13 cellular contexts compared by ENCODE assay signal in the genomic region with DNA sequence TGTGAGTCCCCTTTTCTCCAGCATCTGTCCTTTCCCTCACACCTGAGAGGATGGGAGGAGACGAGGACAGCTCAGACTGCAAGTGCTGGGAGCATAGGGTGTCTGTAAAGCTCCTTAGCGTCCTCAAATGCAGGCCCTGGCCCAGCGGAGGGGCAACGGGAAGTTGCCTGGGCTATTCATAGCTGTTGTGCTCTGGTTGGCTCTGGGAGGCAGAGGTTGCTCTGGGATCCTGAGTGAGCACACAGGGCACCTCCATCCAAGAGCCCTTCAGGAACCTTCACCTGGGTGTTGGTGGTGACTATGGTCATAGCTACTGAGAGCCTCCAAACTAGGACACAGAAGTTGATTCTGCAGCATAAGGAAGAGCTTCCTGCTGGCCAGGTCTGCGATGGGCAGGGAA. TPM values are rescaled to one million over a fixed set of nuclear protein-coding genes. Genes with fewer than 3 reads are reported as not detected.
A peak's percentile ranks its signal among the peaks of the same experiment; 100 is the strongest.
DNase-seq lines count a peak whose midpoint lies in the region; ATAC-seq and TF ChIP-seq lines count a peak whose summit lies in the region.
"Had no signal": no experiment of that assay in that cellular context is flagged by ENCODE, and none has a peak within 500 bp of the region (broad histone marks: within the 10 kb centered on the region; RNA-seq: fewer than 3 reads in every experiment).

No MANE protein-coding gene starts in this region.

- peaks cover 60% of the 10 kb centered on the region for H3K27me3 Mint-ChIP-seq in activated naive CD8-positive, alpha-beta T cell treated with anti-CD3 and anti-CD28 coated beads for 36 hours
- H3K27me3 Mint-ChIP-seq in activated naive CD8-positive, alpha-beta T cell treated with anti-CD3 and anti-CD28 coated beads, Interleukin-2, amount 50 U/mL, for 24 hours = peaks cover 64% of the 10 kb centered on the region
- no peaks in the 10 kb centered on the region for H3K27me3 Mint-ChIP-seq in chondrocyte (ENCODE audit: low read depth)

- H3K9me3 Mint-ChIP-seq in activated naive CD8-positive, alpha-beta T cell treated with anti-CD3 and anti-CD28 coated beads for 36 hours = no peaks in the 10 kb centered on the region
- no peaks in the 10 kb centered on the region for H3K9me3 Mint-ChIP-seq in activated naive CD8-positive, alpha-beta T cell treated with anti-CD3 and anti-CD28 coated beads, Interleukin-2, amount 50 U/mL, for 24 hours
- H3K9me3 Mint-ChIP-seq in chondrocyte (ENCODE audit: low read depth) = no peaks in the 10 kb centered on the region
- H3K9me3 Mint-ChIP-seq: naive thymus-derived CD8-positive, alpha-beta T cell had no signal

- no peaks in the 10 kb centered on the region for H3K36me3 Mint-ChIP-seq in activated naive CD8-positive, alpha-beta T cell treated with anti-CD3 and anti-CD28 coated beads for 36 hours
- H3K36me3 Mint-ChIP-seq in activated naive CD8-positive, alpha-beta T cell treated with anti-CD3 and anti-CD28 coated beads, Interleukin-2, amount 50 U/mL, for 24 hours (ENCODE audit: low read depth) = no peaks in the 10 kb centered on the region
- H3K36me3 Mint-ChIP-seq in chondrocyte (ENCODE audit: low read depth) = no peaks in the 10 kb centered on the region

- DNase-seq in activated naive CD8-positive, alpha-beta T cell treated with anti-CD3 and anti-CD28 coated beads for 36 hours = no peak
- no peak for DNase-seq in activated naive CD8-positive, alpha-beta T cell treated with anti-CD3 and anti-CD28 coated beads, Interleukin-2, amount 50 U/mL, for 24 hours
- DNase-seq in NB4 (ENCODE audit: low read depth) (peak; percentile 42), chondrocyte (ENCODE audit: low spot score) (no peak), substantia nigra (lab: John Stamatoyannopoulos, UW) (peak in 13 of 49 donors; percentile 5 to 42 (median 15)), ureter (ENCODE audit: low spot score) (no peak)
- DNase-seq in stimulated activated CD4-positive, alpha-beta T cell treated with anti-CD3 and anti-CD28 coated beads, Interleukin-4, amount 100 ng/mL, for 24 hours = no peak
- DNase-seq: NCI-H1105 treated with DMSO at 0.1 percent for 48 hours, NCI-H524 treated with DMSO at 0.1 percent for 48 hours had no signal

- peak overlapping the region; percentile 16 for H3K27ac ChIP-seq in substantia nigra (ENCODE audit: low read depth, low read length, poor library complexity, severe bottlenecking)

- peaks cover 35% of the 10 kb centered on the region for H3K4me1 Mint-ChIP-seq in activated naive CD8-positive, alpha-beta T cell treated with anti-CD3 and anti-CD28 coated beads for 36 hours
- H3K4me1 Mint-ChIP-seq in activated naive CD8-positive, alpha-beta T cell treated with anti-CD3 and anti-CD28 coated beads, Interleukin-2, amount 50 U/mL, for 24 hours = peaks cover 37% of the 10 kb centered on the region
- peaks cover 54% of the 10 kb centered on the region for H3K4me1 Mint-ChIP-seq in chondrocyte (ENCODE audit: low read depth)

- TF ChIP-seq POLR2A in NB4 (IDR thresholded peaks at IDR 0.05; ENCODE audit: extremely low read depth, insufficient read length) = no peak

- no peak overlapping the region for H3K4me3 ChIP-seq in NB4 (ENCODE audit: low read depth, low read length)
- H3K4me3 ChIP-seq: smooth muscle cell had no signal

- no peak for TF ChIP-seq CTCF in NB4 (IDR thresholded peaks at IDR 0.05; ENCODE audit: low read depth, low read length)
- no peak for TF ChIP-seq CTCF in chondrocyte (IDR thresholded peaks at IDR 0.05)

- no peak for ATAC-seq in activated naive CD8-positive, alpha-beta T cell treated with anti-CD3 and anti-CD28 coated beads, Interleukin-2, amount 50 U/mL, for 24 hours
- no peak for ATAC-seq in GM18519 (IDR thresholded peaks at IDR 0.05; ENCODE audit: low FRiP score, unreplicated experiment)

- H3K4me3 Mint-ChIP-seq in activated naive CD8-positive, alpha-beta T cell treated with anti-CD3 and anti-CD28 coated beads for 36 hours = peak overlapping the region; percentile 6
- no peak overlapping the region for H3K4me3 Mint-ChIP-seq in activated naive CD8-positive, alpha-beta T cell treated with anti-CD3 and anti-CD28 coated beads, Interleukin-2, amount 50 U/mL, for 24 hours
- no peak overlapping the region for H3K4me3 Mint-ChIP-seq in chondrocyte (ENCODE audit: unreplicated experiment)

- H3K27ac Mint-ChIP-seq in activated naive CD8-positive, alpha-beta T cell treated with anti-CD3 and anti-CD28 coated beads for 36 hours = no peak overlapping the region
- no peak overlapping the region for H3K27ac Mint-ChIP-seq in activated naive CD8-positive, alpha-beta T cell treated with anti-CD3 and anti-CD28 coated beads, Interleukin-2, amount 50 U/mL, for 24 hours
- H3K27ac Mint-ChIP-seq in chondrocyte (ENCODE audit: unreplicated experiment) = peak overlapping the region; percentile 76

RNA-seq across cellular contexts. Expression of gene PADI1, which starts 2.6 kb away (rescaled TPM):
- total RNA-seq in activated naive CD8-positive, alpha-beta T cell treated with anti-CD3 and anti-CD28 coated beads for 36 hours = not detected
- total RNA-seq in chondrocyte (0.41 to 0.97 TPM (median 0.70 TPM) in 3 replicates), ureter (0.86 TPM)
- total RNA-seq: endothelial cell of umbilical vein; naive thymus-derived CD8-positive, alpha-beta T cell had no signal

RNA-seq across cellular contexts. Expression of gene PADI3, which starts 41.4 kb away (rescaled TPM):
- not detected for total RNA-seq in activated naive CD8-positive, alpha-beta T cell treated with anti-CD3 and anti-CD28 coated beads for 36 hours
- total RNA-seq in chondrocyte = not detected in 3 replicates
- total RNA-seq in ureter = 65.3 TPM
- total RNA-seq: endothelial cell of umbilical vein; naive thymus-derived CD8-positive, alpha-beta T cell; smooth muscle cell had no signal

Comparison
In these comparisons a context has a peak if more than half of its experiments do, and no peak if none do; other contexts are left out.
1. RNA of gene PADI3, which starts 41.4 kb away (total RNA-seq): 65.3 TPM in ureter (single experiment); not detected in activated naive CD8-positive, alpha-beta T cell treated with anti-CD3 and anti-CD28 coated beads for 36 hours and not detected in chondrocyte; every median in the first group is over 10 times any median in the second.